ENCODE assay signal across 1 cellular context in genomic region chr10:34758447-34758996, GRCh38.
TF ChIP-seq lines count a peak whose summit lies in the region.

No MANE protein-coding gene starts in this region.

TF ChIP-seq in HEK293, 187 proteins besides CTCF, POLR2A, EP300 and RAD21 (continued from another document and continues in another):
- TF ChIP-seq ZNF639 (tag by site-specific recombination; IDR thresholded peaks at IDR 0.05): peak; percentile 47; the same call in 1 of the 2 replicates
- TF ChIP-seq ZNF549 (tag by site-specific recombination; IDR thresholded peaks at IDR 0.05): no peak
- no peak for TF ChIP-seq ZNF654 (tag by site-specific recombination; IDR thresholded peaks at IDR 0.05; ENCODE audit: low read depth)
- TF ChIP-seq ZNF600 (tag by site-specific recombination; IDR thresholded peaks at IDR 0.05): peak; percentile 58; the same call in 1 of the 2 replicates
- 0 out of 2 replicates have a peak, but pooled peaks have one; percentile 37 for TF ChIP-seq PRDM10 (tag by site-specific recombination; IDR thresholded peaks at IDR 0.05)
- no peak for TF ChIP-seq ZNF148 (tag by site-specific recombination; IDR thresholded peaks at IDR 0.05; ENCODE audit: borderline replicate concordance)
- TF ChIP-seq GLI2 (tag by site-specific recombination; IDR thresholded peaks at IDR 0.05; ENCODE audit: borderline replicate concordance, low read depth): no peak
- no peak for TF ChIP-seq ZNF621 (tag by site-specific recombination; IDR thresholded peaks at IDR 0.05)
- TF ChIP-seq PRDM6 (tag by site-specific recombination; IDR thresholded peaks at IDR 0.05): no peak
- TF ChIP-seq ZNF629 (tag by site-specific recombination; IDR thresholded peaks at IDR 0.05): peak; percentile 95
- TF ChIP-seq HOXD13 (CRISPR knock-in tag; IDR thresholded peaks at IDR 0.05; ENCODE audit: borderline replicate concordance): no peak
- no peak for TF ChIP-seq ZNF140 (tag by site-specific recombination; IDR thresholded peaks at IDR 0.05)
- TF ChIP-seq ZNF24 (tag by site-specific recombination; IDR thresholded peaks at IDR 0.05): 0 out of 2 replicates have a peak, but pooled peaks have one; percentile 44
- TF ChIP-seq ZBTB21 (tag by site-specific recombination; IDR thresholded peaks at IDR 0.05): peak; percentile 80
- no peak for TF ChIP-seq ZNF362 (tag by site-specific recombination; IDR thresholded peaks at IDR 0.05)
- TF ChIP-seq ZNF366 (tag by site-specific recombination; conservative IDR thresholded peaks at IDR 0.05): peak; percentile 70
- TF ChIP-seq ZNF645 (tag by site-specific recombination; IDR thresholded peaks at IDR 0.05): no peak
- TF ChIP-seq PBX3 (CRISPR knock-in tag; IDR thresholded peaks at IDR 0.05): no peak
- TF ChIP-seq ZBTB10 (tag by site-specific recombination; IDR thresholded peaks at IDR 0.05): no peak
- TF ChIP-seq ZNF174 (tag by site-specific recombination; IDR thresholded peaks at IDR 0.05): no peak
- TF ChIP-seq ZXDB (tag by site-specific recombination; IDR thresholded peaks at IDR 0.05): no peak
- no peak for TF ChIP-seq KLF9 (tag by site-specific recombination; IDR thresholded peaks at IDR 0.05; ENCODE audit: low read depth)
- TF ChIP-seq ZNF112 (tag by site-specific recombination; IDR thresholded peaks at IDR 0.05): no peak
- TF ChIP-seq ZBTB20 (tag by site-specific recombination; IDR thresholded peaks at IDR 0.05): no peak
- TF ChIP-seq TSHZ1 (tag by site-specific recombination; IDR thresholded peaks at IDR 0.05; ENCODE audit: borderline replicate concordance): no peak; the same call in 1 of the 2 replicates
- TF ChIP-seq ZNF433 (tag by site-specific recombination; IDR thresholded peaks at IDR 0.05; ENCODE audit: low read depth): no peak
- TF ChIP-seq ZNF132 (tag by site-specific recombination; IDR thresholded peaks at IDR 0.05; ENCODE audit: borderline replicate concordance): no peak; the same call in 1 of the 2 replicates
- no peak for TF ChIP-seq ZNF571 (tag by site-specific recombination; IDR thresholded peaks at IDR 0.05)
- TF ChIP-seq KLF16 (tag by site-specific recombination; IDR thresholded peaks at IDR 0.05): no peak
- no peak for TF ChIP-seq ZNF510 (tag by site-specific recombination; IDR thresholded peaks at IDR 0.05; ENCODE audit: insufficient replicate concordance)
- TF ChIP-seq ZNF449 (tag by site-specific recombination; IDR thresholded peaks at IDR 0.05): no peak
- no peak for TF ChIP-seq ZNF416 (tag by site-specific recombination; IDR thresholded peaks at IDR 0.05)
- TF ChIP-seq ZNF544 (tag by site-specific recombination; IDR thresholded peaks at IDR 0.05): no peak
- TF ChIP-seq GFI1B (tag by site-specific recombination; IDR thresholded peaks at IDR 0.05): no peak
- TF ChIP-seq ZNF768 (tag by site-specific recombination; IDR thresholded peaks at IDR 0.05): no peak
